In the genomic region with DNA sequence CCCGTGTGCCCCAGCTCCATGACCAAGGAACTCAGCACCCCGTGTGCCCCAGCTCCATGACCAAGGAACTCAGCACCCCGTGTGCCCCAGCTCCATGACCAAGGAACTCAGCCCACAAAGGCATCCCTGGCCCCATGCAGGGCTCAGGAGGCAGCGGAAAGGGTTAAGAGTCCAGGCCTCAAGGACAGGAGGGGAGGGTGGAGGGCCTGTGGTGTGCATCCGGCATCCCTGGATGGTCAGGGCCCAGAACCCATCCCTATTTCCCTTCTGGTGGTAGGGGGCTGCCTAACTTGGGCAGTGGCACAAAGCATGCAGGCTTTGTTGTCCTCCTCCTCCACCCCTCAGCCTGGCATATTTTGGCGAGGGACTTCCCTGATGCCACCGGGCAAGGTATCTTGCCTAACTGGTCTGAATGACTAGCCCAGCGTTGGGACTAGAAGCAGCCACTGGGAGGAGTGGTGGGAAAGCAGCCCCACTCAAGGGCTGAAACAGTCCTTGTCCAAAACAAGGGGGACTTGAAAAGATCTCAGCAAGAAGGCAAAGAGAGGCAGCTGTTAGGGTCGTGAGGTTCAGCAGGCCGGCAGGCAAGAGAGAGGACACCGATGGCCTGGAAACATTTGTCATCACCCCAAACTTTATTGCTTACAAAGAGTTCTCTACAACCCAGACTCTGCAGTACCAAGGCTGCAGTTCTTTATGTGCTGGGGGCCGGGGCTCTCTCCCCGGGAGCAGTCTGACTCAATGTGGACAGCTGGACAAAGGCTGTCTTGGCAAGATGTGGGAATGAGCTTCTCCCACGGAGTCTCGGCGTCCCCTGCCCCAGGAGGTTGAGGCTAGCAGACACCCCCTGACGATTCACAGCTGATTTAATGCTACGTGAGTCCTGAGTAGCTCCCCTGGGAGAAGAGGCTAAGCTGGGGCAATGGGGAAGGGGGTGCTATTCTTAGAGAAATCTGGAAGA, we compare ENCODE assay signal across 8 cellular contexts. TPM values are rescaled to one million over a fixed set of nuclear protein-coding genes. Genes with fewer than 3 reads are reported as not detected.
DNase-seq lines count a peak whose midpoint lies in the region; ATAC-seq and TF ChIP-seq lines count a peak whose summit lies in the region.

No MANE protein-coding gene starts in this region.

- H4K5ac ChIP-seq in H9 (ENCODE audit: insufficient read length, low read depth, low read length) = no peak overlapping the region

- no peaks in the 10 kb centered on the region for H3K79me2 ChIP-seq in H9 (ENCODE audit: insufficient read depth, low read length)

- H2AK5ac ChIP-seq in H9 (ENCODE audit: insufficient read length, low read length) = no peak overlapping the region

- H3K36me3 ChIP-seq in skeletal muscle satellite cell (ENCODE audit: insufficient read depth, low read length) = peaks cover 49% of the 10 kb centered on the region

- H3K27ac Mint-ChIP-seq in H9 = peak overlapping the region in 1 of 3 experiments; percentile 47; a peak in 1 of 7 replicates
- peak overlapping the region; percentile 81 for H3K27ac Mint-ChIP-seq in activated T-helper 17 cell treated with anti-CD3 and anti-CD28 coated beads, Interleukin-2, amount 50 U/mL, for 72 hours

- H2BK12ac ChIP-seq in H9 (ENCODE audit: insufficient read length, low read depth, low read length) = no peak overlapping the region

- no peaks in the 10 kb centered on the region for H4K20me1 ChIP-seq in H9 (ENCODE audit: control insufficient read depth, insufficient read depth, insufficient read length)

- no peak overlapping the region for H2BK20ac ChIP-seq in H9 (ENCODE audit: low read depth, low read length, poor library complexity, severe bottlenecking)

- peak overlapping the region; percentile 74; the same call in 1 of the 2 replicates for H3K14ac ChIP-seq in H9 (ENCODE audit: insufficient read depth, low read length)

- peak overlapping the region; percentile 45 for H3K4me2 ChIP-seq in H9 (ENCODE audit: insufficient read depth, insufficient read length, low read length)
- H3K4me2 ChIP-seq in skeletal muscle satellite cell (ENCODE audit: low read length) = peak overlapping the region; percentile 44

- H3K4me1 Mint-ChIP-seq in H9 = peaks cover 13 to 17% of the 10 kb centered on the region in 2 experiments
- H3K4me1 Mint-ChIP-seq in activated T-helper 17 cell treated with anti-CD3 and anti-CD28 coated beads, Interleukin-2, amount 50 U/mL, for 72 hours = peaks cover 17% of the 10 kb centered on the region

- DNase-seq in H9 = peak; percentile 36
- DNase-seq in left cardiac atrium = no peak
- DNase-seq in SK-N-DZ (ENCODE audit: low spot score) = no peak
- DNase-seq in NCI-H1105 (lab: John Stamatoyannopoulos, UW) = no peak
- no peak for DNase-seq in AG20443 (ENCODE audit: low spot score)
- DNase-seq in COLO668 (lab: John Stamatoyannopoulos, UW; ENCODE audit: unreplicated experiment) = no peak

- no peaks in the 10 kb centered on the region for H3K9me3 Mint-ChIP-seq in H9
- no peaks in the 10 kb centered on the region for H3K9me3 Mint-ChIP-seq in activated T-helper 17 cell treated with anti-CD3 and anti-CD28 coated beads, Interleukin-2, amount 50 U/mL, for 72 hours

- H3T11ph ChIP-seq in H9 (ENCODE audit: low read length) = no peak overlapping the region

- no peak overlapping the region for H2BK15ac ChIP-seq in H9 (ENCODE audit: low read depth, low read length)

- H4K8ac ChIP-seq in H9 (replicated peaks; ENCODE audit: insufficient read length, low read depth, low read length) = no peak overlapping the region

- no peak overlapping the region for H3K4ac ChIP-seq in H9 (ENCODE audit: low read depth, low read length)

- intact Hi-C loops in left cardiac atrium (cut with DNase I) = no loop called here

- peak; percentile 33 for ATAC-seq in activated T-helper 17 cell treated with anti-CD3 and anti-CD28 coated beads, Interleukin-2, amount 50 U/mL, for 72 hours (replicated peaks)
- peak; percentile 23 to 55 for ATAC-seq in left cardiac atrium

- no peak overlapping the region for H3K56ac ChIP-seq in H9 (ENCODE audit: insufficient read length, low read depth, low read length)

- no peak overlapping the region for H2BK5ac ChIP-seq in H9 (ENCODE audit: insufficient read length, low read length)

- no peak overlapping the region for H3K27ac ChIP-seq in H9 (ENCODE audit: insufficient read length, low read depth, low read length)

- peaks cover 21% of the 10 kb centered on the region for H3K27me3 Mint-ChIP-seq in H9 (ENCODE audit: low read depth)
- H3K27me3 Mint-ChIP-seq in activated T-helper 17 cell treated with anti-CD3 and anti-CD28 coated beads, Interleukin-2, amount 50 U/mL, for 72 hours = no peaks in the 10 kb centered on the region

- H3K18ac ChIP-seq in H9 (ENCODE audit: insufficient read length, low read depth, low read length) = peak overlapping the region; percentile 47

- H3K9ac ChIP-seq in H9 (ENCODE audit: extremely low read depth, insufficient read length, low read length) = no peak overlapping the region
- peak overlapping the region; percentile 10 for H3K9ac ChIP-seq in skeletal muscle satellite cell (ENCODE audit: low read depth, low read length)

- H3K4me3 ChIP-seq in skeletal muscle satellite cell (ENCODE audit: low read length) = no peak overlapping the region

- H3K4me3 Mint-ChIP-seq in H9 = peak overlapping the region; percentile 64 to 77; a peak in 3 of 5 replicates
- peak overlapping the region; percentile 64 for H3K4me3 Mint-ChIP-seq in activated T-helper 17 cell treated with anti-CD3 and anti-CD28 coated beads, Interleukin-2, amount 50 U/mL, for 72 hours

- H2AFZ ChIP-seq in H9 (ENCODE audit: low read length) = no peak overlapping the region

- no peak overlapping the region for H3K23ac ChIP-seq in H9 (ENCODE audit: insufficient read length, low read depth, low read length)

- H3K4me1 ChIP-seq in H9 (ENCODE audit: insufficient read depth, low read length) (no peaks in the 10 kb centered on the region), skeletal muscle satellite cell (ENCODE audit: control insufficient read depth, insufficient read depth, low read length) (peaks cover 50% of the 10 kb centered on the region)

- no peaks in the 10 kb centered on the region for H3K79me1 ChIP-seq in H9 (ENCODE audit: insufficient read depth, low read depth, low read length, poor library complexity, severe bottlenecking)

- no peak overlapping the region for H4K91ac ChIP-seq in H9 (ENCODE audit: insufficient read length, low read depth, low read length)

- no CpG with 5 or more reads among the region's 18 CpGs for WGBS in H9 (ENCODE audit: extremely low coverage, insufficient read length, low lambda C conversion rate)

- H3K36me3 Mint-ChIP-seq in H9 (ENCODE audit: insufficient read depth in 1 of 3, low read depth in 3 of 3) = peaks cover 2 to 22% (median 16%) of the 10 kb centered on the region in 3 experiments; a peak in 6 of 7 replicates
- peaks cover 45% of the 10 kb centered on the region for H3K36me3 Mint-ChIP-seq in activated T-helper 17 cell treated with anti-CD3 and anti-CD28 coated beads, Interleukin-2, amount 50 U/mL, for 72 hours (ENCODE audit: low read depth)

- no peak for TF ChIP-seq CTCF in H9 (conservative IDR thresholded peaks at IDR 0.05)

- peaks cover 9% of the 10 kb centered on the region for H3K23me2 ChIP-seq in H9 (ENCODE audit: insufficient read length, low read depth, low read length, poor library complexity, severe bottlenecking)

- H3K27me3 ChIP-seq in H9 (ENCODE audit: insufficient read depth, low read length) (no peaks in the 10 kb centered on the region), skeletal muscle satellite cell (ENCODE audit: control insufficient read depth, insufficient read depth, low read length) (no peaks in the 10 kb centered on the region)

- no peak overlapping the region for H2BK120ac ChIP-seq in H9 (ENCODE audit: low read depth, low read length, poor library complexity, severe bottlenecking)

- H3K9me3 ChIP-seq in H9 (ENCODE audit: control insufficient read depth, low read depth, low read length) (no peaks in the 10 kb centered on the region), skeletal muscle satellite cell (replicated peaks; ENCODE audit: low read length) (no peaks in the 10 kb centered on the region)

RNA-seq across cellular contexts. Expression of a gene that starts 0.9 kb away (rescaled TPM):
- total RNA-seq in H9 (2021) = 0.42 and 0.81 TPM in 2 replicates
- under 1 TPM; 0.13 to 0.32 TPM for total RNA-seq in activated T-helper 17 cell treated with anti-CD3 and anti-CD28 coated beads, Interleukin-2, amount 50 U/mL, for 72 hours
- not detected for total RNA-seq in left cardiac atrium
- not detected in 2 replicates for total RNA-seq in skeletal muscle satellite cell (2012; rRNA removed)
- polyA plus RNA-seq in SK-N-DZ (2014; cell fraction: cytosol; rRNA removed) = not detected in 2 replicates
- not detected in 2 replicates for polyA plus RNA-seq in SK-N-DZ (2014; cell fraction: nucleus; rRNA removed)

RNA-seq across cellular contexts. Expression of a gene that starts 41.1 kb away (rescaled TPM):
- total RNA-seq in H9 (2021) (6.3 and 6.9 TPM in 2 replicates), left cardiac atrium (10 to 100 TPM; 16.6 to 18.6 TPM)
- 100 to 1,000 TPM; 262 to 496 TPM for total RNA-seq in activated T-helper 17 cell treated with anti-CD3 and anti-CD28 coated beads, Interleukin-2, amount 50 U/mL, for 72 hours
- 3.3 and 6.3 TPM in 2 replicates for total RNA-seq in skeletal muscle satellite cell (2012; rRNA removed)
- 1.7 and 1.9 TPM in 2 replicates for polyA plus RNA-seq in SK-N-DZ (2014; cell fraction: cytosol; rRNA removed)
- polyA plus RNA-seq in SK-N-DZ (2014; cell fraction: nucleus; rRNA removed) = 3.2 and 6.7 TPM in 2 replicates

RNA-seq across cellular contexts. Expression of a gene that starts 54.0 kb away (rescaled TPM):
- total RNA-seq in H9 (2021) (7.6 and 7.8 TPM in 2 replicates), left cardiac atrium (10 to 100 TPM; 13.4 to 13.5 TPM)
- total RNA-seq in activated T-helper 17 cell treated with anti-CD3 and anti-CD28 coated beads, Interleukin-2, amount 50 U/mL, for 72 hours = 10 to 100 TPM; 36.3 to 49.5 TPM
- total RNA-seq in skeletal muscle satellite cell (2012; rRNA removed) = 4.3 and 4.6 TPM in 2 replicates
- 3.2 and 3.7 TPM in 2 replicates for polyA plus RNA-seq in SK-N-DZ (2014; cell fraction: cytosol; rRNA removed)
- 6.2 and 10.1 TPM in 2 replicates for polyA plus RNA-seq in SK-N-DZ (2014; cell fraction: nucleus; rRNA removed)

Comparison
In these comparisons a context has a peak if more than half of its experiments do, and no peak if none do; other contexts are left out.
1. RNA of a gene that starts 41.1 kb away (total RNA-seq): 262 to 496 TPM in activated T-helper 17 cell treated with anti-CD3 and anti-CD28 coated beads, Interleukin-2, amount 50 U/mL, for 72 hours; 16.6 to 18.6 TPM in left cardiac atrium and 6.3 to 6.9 TPM in H9; every median in the first group is over 10 times any median in the second.